ENCODE assay signal across 8 cellular contexts in the genomic region with DNA sequence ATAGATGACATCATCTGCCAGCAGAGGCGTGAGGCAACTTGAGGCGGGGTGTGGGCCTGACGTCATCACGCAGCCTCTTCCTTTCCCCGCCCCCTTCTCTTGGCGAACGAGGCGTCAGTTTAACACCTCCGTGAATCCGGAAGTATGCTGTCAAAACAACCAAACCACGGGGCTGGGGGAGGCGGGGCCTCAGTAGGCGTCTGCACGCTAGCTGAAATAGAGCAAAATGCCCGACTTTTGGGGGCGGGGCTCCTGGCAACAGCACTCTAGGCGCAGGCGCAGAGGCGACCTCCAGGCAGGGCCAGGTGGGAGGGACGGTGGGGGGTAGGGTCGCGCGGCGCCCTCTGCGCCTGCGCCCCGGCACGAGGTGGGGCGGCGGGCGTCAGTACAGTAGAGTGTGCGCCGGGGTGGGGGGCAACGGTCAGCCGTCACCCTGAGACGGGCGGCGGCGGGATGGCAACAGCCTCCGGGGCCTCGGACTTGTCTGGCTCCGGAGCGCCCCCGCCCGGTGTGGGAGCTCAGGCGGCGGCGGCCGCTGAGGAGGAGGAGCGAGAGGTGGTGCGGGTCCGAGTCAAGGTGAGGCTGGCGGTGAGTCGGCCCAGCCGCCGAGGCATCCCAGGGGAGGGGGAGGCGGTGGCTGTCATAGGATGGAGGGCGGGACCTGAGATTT. TPM values are rescaled to one million over a fixed set of nuclear protein-coding genes. Genes with fewer than 3 reads are reported as not detected.
DNase-seq lines count a peak whose midpoint lies in the region; ATAC-seq and TF ChIP-seq lines count a peak whose summit lies in the region.

Gene TBC1D25 (plus strand): TSS at position 370 of the 670 bp plus-strand sequence. CDS start 84 bp downstream, at position 454.

- H3K27ac ChIP-seq in PC-9 = 0 out of 2 replicates have a peak within 1 kb of the TSS, but pooled peaks have one; percentile 26

- peaks cover 19% of the 10 kb centered on the region for H3K4me1 Mint-ChIP-seq in activated T-cell treated with anti-CD3 and anti-CD28 coated beads, Interleukin-2, amount 50 U/mL, for 24 hours (ENCODE audit: low read depth)

- no peaks in the 10 kb centered on the region for H3K36me3 ChIP-seq in PC-9 (ENCODE audit: low read depth)
- H3K36me3 ChIP-seq in mucosa of stomach (ENCODE audit: control insufficient read depth, insufficient read depth, low read length) = no peaks in the 10 kb centered on the region

- H3K4me2 ChIP-seq in PC-9 = peak within 1 kb of the TSS; percentile 71

- POLR2A ChIA-PET in PC-9 (lab: Charles Lee; ENCODE audit: unreplicated experiment) = interaction anchor here (0.6 to 1.2 kb wide), 3 partner anchors 49 to 1339 kb away, joined by 4 to 14 read pairs (median 5); partner anchors contain the start of gene HDAC6

- intact Hi-C loops in PC-9 (cut with micrococcal nuclease; ENCODE audit: unreplicated experiment) = loop anchor here (1.0 kb wide), 1 partner anchor 52 kb away; no protein-coding TSS in a partner anchor

- no peak for TF ChIP-seq POLR2A in erythroblast (IDR thresholded peaks at IDR 0.05; ENCODE audit: low read length)

- no peaks in the 10 kb centered on the region for H3K9me2 ChIP-seq in PC-9 (ENCODE audit: insufficient read depth)

- no peaks in the 10 kb centered on the region for H3F3A ChIP-seq in PC-9 (ENCODE audit: insufficient read depth, low read depth)

- H3K4me1 ChIP-seq in PC-9 (replicated peaks; ENCODE audit: insufficient read depth) (no peaks in the 10 kb centered on the region), mucosa of stomach (ENCODE audit: control insufficient read depth, insufficient read depth, low read length) (no peaks in the 10 kb centered on the region)

- no peaks in the 10 kb centered on the region for H3K9me3 Mint-ChIP-seq in activated T-cell treated with anti-CD3 and anti-CD28 coated beads, Interleukin-2, amount 50 U/mL, for 24 hours

- DNase-seq in DMS153 treated with DMSO at 0.1 percent for 48 hours (lab: John Stamatoyannopoulos, UW; ENCODE audit: unreplicated experiment) (peak; percentile 82), KBM-7 (peak; percentile 99), PC-9 (peak; percentile 81 to 90), erythroblast (lab: John Stamatoyannopoulos, UW) (peak; percentile 98)
- peak; percentile 94 for DNase-seq in activated T-cell treated with anti-CD3 and anti-CD28 coated beads, Interleukin-2, amount 50 U/mL, for 24 hours
- DNase-seq in stimulated activated CD8-positive, alpha-beta memory T cell treated with anti-CD3 and anti-CD28 coated beads, Interleukin-7, amount 100 ng/mL, for 1 hour (ENCODE audit: low read depth in 2 of 2) = peak; percentile 89 to 90

- H3K27ac Mint-ChIP-seq in activated T-cell treated with anti-CD3 and anti-CD28 coated beads, Interleukin-2, amount 50 U/mL, for 24 hours = peak within 1 kb of the TSS; percentile 98

- H3K36me3 Mint-ChIP-seq in activated T-cell treated with anti-CD3 and anti-CD28 coated beads, Interleukin-2, amount 50 U/mL, for 24 hours (ENCODE audit: low read depth) = peaks cover 27% of the 10 kb centered on the region

- no peaks in the 10 kb centered on the region for H4K20me1 ChIP-seq in PC-9 (ENCODE audit: insufficient read depth)

- CTCF ChIA-PET in PC-9 (lab: Charles Lee) = interaction anchor here (0.7 kb wide), 1 partner anchor 36 kb away, joined by 3 read pairs; no protein-coding TSS in a partner anchor

- H3K27me3 ChIP-seq in PC-9 (ENCODE audit: insufficient read depth, low read depth) (no peaks in the 10 kb centered on the region), mucosa of stomach (ENCODE audit: control insufficient read depth, insufficient read depth, low read length) (no peaks in the 10 kb centered on the region)

- H3K4me3 Mint-ChIP-seq in activated T-cell treated with anti-CD3 and anti-CD28 coated beads, Interleukin-2, amount 50 U/mL, for 24 hours = peak within 1 kb of the TSS; percentile 83

- H3K9me3 ChIP-seq in PC-9 (ENCODE audit: insufficient read depth, low read depth) = no peaks in the 10 kb centered on the region
- no peaks in the 10 kb centered on the region for H3K9me3 ChIP-seq in mucosa of stomach (ENCODE audit: control insufficient read depth, low read length)

- in situ Hi-C loops in KBM-7 (cut with MboI; ENCODE audit: low pct_unique_long_range_greater_than_20kb, low sequenced_read_pairs) = no loop called here

- H2AFZ ChIP-seq in PC-9 = peak within 1 kb of the TSS; percentile 74

- H3K9ac ChIP-seq in mucosa of stomach (ENCODE audit: low read length) = peak within 1 kb of the TSS; percentile 80

- H3K4me3 ChIP-seq in PC-9 = peak within 1 kb of the TSS; percentile 54; the same call in 1 of the 2 replicates
- peak within 1 kb of the TSS; percentile 36 for H3K4me3 ChIP-seq in mucosa of stomach (ENCODE audit: low read length)

- H3K79me2 ChIP-seq in PC-9 (ENCODE audit: low read depth) = 0 out of 2 replicates have a peak, but pooled peaks cover 7% of the 10 kb centered on the region

- peak; percentile 81 for ATAC-seq in GM21576 (IDR thresholded peaks at IDR 0.05; ENCODE audit: unreplicated experiment)

- no TSS peak for BruUV-seq in PC-9 (replicated peaks; lab: Mats Ljungman, UMichigan)

- peaks cover 6% of the 10 kb centered on the region for H3K27me3 Mint-ChIP-seq in activated T-cell treated with anti-CD3 and anti-CD28 coated beads, Interleukin-2, amount 50 U/mL, for 24 hours

- peak; percentile 40; the same call in 1 of the 2 replicates for TF ChIP-seq CTCF in PC-9 (conservative IDR thresholded peaks at IDR 0.05)

RNA-seq across cellular contexts. Expression of gene TBC1D25, which starts in this region (rescaled TPM):
- total RNA-seq in PC-9 (2021) = 7.4 and 9.0 TPM in 2 replicates

Comparison
In these comparisons a context has a peak if more than half of its experiments do, and no peak if none do; other contexts are left out.
1. Peak in every context shown above with its lines: DNase-seq, ATAC-seq, H3K4me3 ChIP-seq and H3K27ac ChIP-seq.